ENCODE assay signal across 16 cellular contexts in genomic region chr1:99814373-99814900, GRCh38. TPM values are rescaled to one million over a fixed set of nuclear protein-coding genes. Genes with fewer than 3 reads are reported as not detected.
DNase-seq lines count a peak whose midpoint lies in the region; ATAC-seq lines count a peak whose summit lies in the region.
"Had no signal": no experiment of that assay in that cellular context is flagged by ENCODE, and none has a peak within 500 bp of the region (broad histone marks: within the 10 kb centered on the region; RNA-seq: fewer than 3 reads in every experiment).

No MANE protein-coding gene starts in this region.

- peaks cover 33% of the 10 kb centered on the region for H3K27me3 Mint-ChIP-seq in T-helper 17 cell
- H3K27me3 Mint-ChIP-seq in activated T-cell treated with anti-CD3 and anti-CD28 coated beads, Interleukin-2, amount 50 U/mL, for 4 hours (ENCODE audit: low read depth), result peaks cover 7% of the 10 kb centered on the region

- H3K36me3 Mint-ChIP-seq in T-helper 17 cell (ENCODE audit: low read depth), result peaks cover 4% of the 10 kb centered on the region
- H3K36me3 Mint-ChIP-seq in activated T-cell treated with anti-CD3 and anti-CD28 coated beads, Interleukin-2, amount 50 U/mL, for 4 hours (ENCODE audit: insufficient read depth), result no peaks in the 10 kb centered on the region
- H3K36me3 Mint-ChIP-seq: CD8-positive, alpha-beta memory T cell had no signal

- no peak overlapping the region for H3K4me3 Mint-ChIP-seq in T-helper 17 cell
- H3K4me3 Mint-ChIP-seq in activated T-cell treated with anti-CD3 and anti-CD28 coated beads, Interleukin-2, amount 50 U/mL, for 4 hours, result no peak overlapping the region
- H3K4me3 Mint-ChIP-seq: CD8-positive, alpha-beta memory T cell had no signal

- H3K9me3 Mint-ChIP-seq in activated T-cell treated with anti-CD3 and anti-CD28 coated beads, Interleukin-2, amount 50 U/mL, for 4 hours, result no peaks in the 10 kb centered on the region
- H3K9me3 Mint-ChIP-seq: CD8-positive, alpha-beta memory T cell had no signal

- peak overlapping the region; percentile 49 for H3K27ac Mint-ChIP-seq in T-helper 17 cell
- H3K27ac Mint-ChIP-seq: CD8-positive, alpha-beta memory T cell had no signal

- DNase-seq in HPDE6-E6E7 (ENCODE audit: extremely low spot score), result peak; percentile 51
- DNase-seq in T-helper 17 cell, result no peak
- DNase-seq in pons (ENCODE audit: low spot score), result peak; percentile 15
- DNase-seq in activated T-cell treated with anti-CD3 and anti-CD28 coated beads, Interleukin-2, amount 50 U/mL, for 4 hours, result no peak
- DNase-seq in GM19238 (ENCODE audit: insufficient read length, low spot score), result no peak
- DNase-seq: CD8-positive, alpha-beta memory T cell; DMS79; GM23248; NCI-H1436; NCI-H1930; NCI-H345; NCI-H524 treated with DMSO at 0.1 percent for 48 hours; SJCRH30 had no signal

- no peaks in the 10 kb centered on the region for H3K9me3 ChIP-seq in T-helper 17 cell (ENCODE audit: control insufficient read depth, low read length, poor library complexity, severe bottlenecking)
- H3K9me3 ChIP-seq: BLaER1 treated with 17β-estradiol and CSF1 and Interleukin-3, amounts not matched to agents 10 nM and 100 nM; SJCRH30 had no signal

- peaks cover 5% of the 10 kb centered on the region for H3K4me1 Mint-ChIP-seq in T-helper 17 cell
- H3K4me1 Mint-ChIP-seq in activated T-cell treated with anti-CD3 and anti-CD28 coated beads, Interleukin-2, amount 50 U/mL, for 4 hours (ENCODE audit: low read depth), result no peaks in the 10 kb centered on the region
- H3K4me1 Mint-ChIP-seq: CD8-positive, alpha-beta memory T cell had no signal

- ATAC-seq in T-helper 17 cell (no peak), esophagus mucosa (peak; percentile 52), HG03025 (IDR thresholded peaks at IDR 0.05; ENCODE audit: low FRiP score, unreplicated experiment) (no peak)
- ATAC-seq in activated T-cell treated with anti-CD3 and anti-CD28 coated beads, Interleukin-2, amount 50 U/mL, for 4 hours, result no peak

RNA-seq across cellular contexts. Expression of gene AGL, which starts 35.7 kb away (rescaled TPM):
- 10 to 100 TPM; 10.5 to 12.2 TPM for total RNA-seq in T-helper 17 cell
- 17.4 TPM for total RNA-seq in esophagus mucosa
- total RNA-seq in activated T-cell treated with anti-CD3 and anti-CD28 coated beads, Interleukin-2, amount 50 U/mL, for 4 hours, result 10 to 100 TPM; 13.8 to 16.1 (median 14.8) TPM

RNA-seq across cellular contexts. Expression of gene FRRS1, which starts 48.0 kb away (rescaled TPM):
- under 1 TPM; 0.31 to 0.65 TPM for total RNA-seq in T-helper 17 cell
- total RNA-seq in esophagus mucosa, result 30.7 TPM
- total RNA-seq in activated T-cell treated with anti-CD3 and anti-CD28 coated beads, Interleukin-2, amount 50 U/mL, for 4 hours, result under 1 TPM; 0.82 to 0.86 (median 0.84) TPM

Comparison
In these comparisons a context has a peak if more than half of its experiments do, and no peak if none do; other contexts are left out.
1. DNase-seq: peak in HPDE6-E6E7 (single experiment) and pons (single experiment); none in T-helper 17 cell (0 of 3), activated T-cell treated with anti-CD3 and anti-CD28 coated beads, Interleukin-2, amount 50 U/mL, for 4 hours (single experiment) and GM19238 (single experiment).
2. RNA of gene FRRS1, which starts 48.0 kb away (total RNA-seq): 30.7 TPM in esophagus mucosa (single experiment); 0.82 to 0.86 TPM in activated T-cell treated with anti-CD3 and anti-CD28 coated beads, Interleukin-2, amount 50 U/mL, for 4 hours and 0.31 to 0.65 TPM in T-helper 17 cell; every median in the first group is over 10 times any median in the second.